In the genomic region with DNA sequence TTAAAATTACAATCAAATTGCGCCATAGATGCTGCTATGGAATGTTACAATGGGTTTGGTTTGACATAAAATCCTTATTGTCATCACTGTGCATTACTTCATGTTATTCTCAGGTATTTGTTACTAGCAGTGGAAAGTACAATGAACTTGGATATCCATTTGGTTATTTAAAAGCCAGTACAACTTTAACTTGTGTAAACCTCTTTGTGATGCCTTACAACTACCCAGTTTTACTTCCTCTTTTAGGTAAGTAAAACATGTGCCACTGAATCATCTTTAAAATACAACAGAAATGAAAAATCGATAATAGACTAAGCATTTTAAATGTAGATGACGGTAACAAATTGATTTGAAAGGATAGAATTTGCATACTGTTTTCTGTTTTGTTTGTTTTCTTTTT, we compare ENCODE assay signal across 18 cellular contexts. TPM values are rescaled to one million over a fixed set of nuclear protein-coding genes. Genes with fewer than 3 reads are reported as not detected.
DNase-seq lines count a peak whose midpoint lies in the region; ATAC-seq and TF ChIP-seq lines count a peak whose summit lies in the region.
"Had no signal": no experiment of that assay in that cellular context is flagged by ENCODE, and none has a peak within 500 bp of the region (broad histone marks: within the 10 kb centered on the region; RNA-seq: fewer than 3 reads in every experiment).

No MANE protein-coding gene starts in this region.

- H3K36me3 ChIP-seq in CD8-positive, alpha-beta T cell (ENCODE audit: insufficient read depth, low read length), result no peaks in the 10 kb centered on the region
- H3K36me3 ChIP-seq: SJSA1 had no signal

- ATAC-seq in GM19043 (IDR thresholded peaks at IDR 0.05; ENCODE audit: low read depth, unreplicated experiment) (peak; percentile 85), HG02970 (IDR thresholded peaks at IDR 0.05; ENCODE audit: low FRiP score, unreplicated experiment) (peak; percentile 58)
- peak; percentile 53 to 61 for ATAC-seq in stimulated activated naive B cell treated with anti-CD40 and anti-IgM and Interleukin-4, amounts not matched to agents 10 μg/mL and 1 μg/mL and 100 μg/mL, for 72 hours (replicated peaks)
- no peak for ATAC-seq in CD8-positive, alpha-beta T cell
- ATAC-seq: HCT116, WTC11 had no signal

- H3K27ac ChIP-seq in CD8-positive, alpha-beta T cell (ENCODE audit: low read depth, low read length), result no peak overlapping the region
- H3K27ac ChIP-seq: SJSA1 had no signal

- POLR2A ChIA-PET in activated CD4-positive, alpha-beta T cell treated with anti-CD3 and anti-CD28 coated beads, Interleukin-2, amount 10 ng/mL, durations not matched to agents 7 days and 5 days (lab: Charles Lee), result no interaction called here
- POLR2A ChIA-PET in CD8-positive, alpha-beta T cell (lab: Charles Lee), result no interaction called here

- no peak overlapping the region for H3K4me3 Mint-ChIP-seq in stimulated activated naive B cell treated with anti-CD40 and anti-IgM and Interleukin-4, amounts not matched to agents 10 μg/mL and 1 μg/mL and 100 μg/mL, for 72 hours
- no peak overlapping the region for H3K4me3 Mint-ChIP-seq in activated CD4-positive, alpha-beta T cell treated with anti-CD3 and anti-CD28 coated beads, Interleukin-2, amount 10 ng/mL, durations not matched to agents 7 days and 5 days
- no peak overlapping the region for H3K4me3 Mint-ChIP-seq in CD8-positive, alpha-beta T cell
- H3K4me3 Mint-ChIP-seq: activated naive CD8-positive, alpha-beta T cell; CD8-positive, alpha-beta memory T cell; WTC11 had no signal

- CTCF ChIA-PET in activated CD4-positive, alpha-beta T cell treated with anti-CD3 and anti-CD28 coated beads, Interleukin-2, amount 10 ng/mL, durations not matched to agents 7 days and 5 days (lab: Charles Lee), result no interaction called here
- CTCF ChIA-PET in CD8-positive, alpha-beta T cell (lab: Charles Lee), result no interaction called here

- no peaks in the 10 kb centered on the region for H3K4me1 ChIP-seq in CD8-positive, alpha-beta T cell (ENCODE audit: insufficient read depth, low read length)
- H3K4me1 ChIP-seq: SJSA1 had no signal

- H3K9me3 ChIP-seq in CD8-positive, alpha-beta T cell (ENCODE audit: low read length), result no peaks in the 10 kb centered on the region
- H3K9me3 ChIP-seq: SJSA1 had no signal

- peaks cover 2 to 5% of the 10 kb centered on the region in 2 donors for H3K4me1 Mint-ChIP-seq in stimulated activated naive B cell treated with anti-CD40 and anti-IgM and Interleukin-4, amounts not matched to agents 10 μg/mL and 1 μg/mL and 100 μg/mL, for 72 hours
- H3K4me1 Mint-ChIP-seq in activated CD4-positive, alpha-beta T cell treated with anti-CD3 and anti-CD28 coated beads, Interleukin-2, amount 10 ng/mL, durations not matched to agents 7 days and 5 days, result no peaks in the 10 kb centered on the region
- H3K4me1 Mint-ChIP-seq in CD8-positive, alpha-beta T cell (ENCODE audit: low read depth), result no peaks in the 10 kb centered on the region
- H3K4me1 Mint-ChIP-seq: CD8-positive, alpha-beta memory T cell had no signal

- DNase-seq in NOMO-1 treated with DMSO at 0.1 percent for 48 hours (lab: John Stamatoyannopoulos, UW; ENCODE audit: unreplicated experiment), result peak; percentile 43
- no peak for DNase-seq in stimulated activated naive B cell treated with anti-CD40 and anti-IgM and Interleukin-4, amounts not matched to agents 10 μg/mL and 1 μg/mL and 100 μg/mL, for 72 hours
- DNase-seq in activated CD4-positive, alpha-beta T cell treated with anti-CD3 and anti-CD28 coated beads, Interleukin-2, amount 10 ng/mL, durations not matched to agents 7 days and 5 days, result no peak
- DNase-seq in CD8-positive, alpha-beta T cell, result no peak
- DNase-seq in activated effector memory CD4-positive, alpha-beta T cell treated with Interleukin-2 at 50 U/mL for 16 hours, result no peak
- DNase-seq: activated CD8-positive, alpha-beta memory T cell treated with anti-CD3 and anti-CD28 coated beads, Interleukin-2, amount 50 U/mL, for 48 hours; CD8-positive, alpha-beta memory T cell; central memory CD4-positive, alpha-beta T cell; GDM1; IMR-90; NCI-H187 treated with DMSO at 0.1 percent for 48 hours; NCI-H69 had no signal

- H3K27me3 ChIP-seq in CD8-positive, alpha-beta T cell (ENCODE audit: insufficient read depth, low read length), result no peaks in the 10 kb centered on the region
- H3K27me3 ChIP-seq: SJSA1 had no signal

- H3K4me3 ChIP-seq in CD8-positive, alpha-beta T cell (ENCODE audit: low read depth, low read length), result no peak overlapping the region
- H3K4me3 ChIP-seq: SJSA1 had no signal

- H3K9me3 Mint-ChIP-seq in stimulated activated naive B cell treated with anti-CD40 and anti-IgM and Interleukin-4, amounts not matched to agents 10 μg/mL and 1 μg/mL and 100 μg/mL, for 72 hours, result no peaks in the 10 kb centered on the region
- H3K9me3 Mint-ChIP-seq in activated CD4-positive, alpha-beta T cell treated with anti-CD3 and anti-CD28 coated beads, Interleukin-2, amount 10 ng/mL, durations not matched to agents 7 days and 5 days, result no peaks in the 10 kb centered on the region
- H3K9me3 Mint-ChIP-seq in CD8-positive, alpha-beta T cell, result no peaks in the 10 kb centered on the region
- H3K9me3 Mint-ChIP-seq: CD8-positive, alpha-beta memory T cell; WTC11 had no signal

- no peaks in the 10 kb centered on the region for H3K27me3 Mint-ChIP-seq in stimulated activated naive B cell treated with anti-CD40 and anti-IgM and Interleukin-4, amounts not matched to agents 10 μg/mL and 1 μg/mL and 100 μg/mL, for 72 hours
- no peaks in the 10 kb centered on the region for H3K27me3 Mint-ChIP-seq in activated CD4-positive, alpha-beta T cell treated with anti-CD3 and anti-CD28 coated beads, Interleukin-2, amount 10 ng/mL, durations not matched to agents 7 days and 5 days
- no peaks in the 10 kb centered on the region for H3K27me3 Mint-ChIP-seq in CD8-positive, alpha-beta T cell (ENCODE audit: low read depth)
- H3K27me3 Mint-ChIP-seq: activated naive CD8-positive, alpha-beta T cell had no signal

- no peak overlapping the region for H3K27ac Mint-ChIP-seq in stimulated activated naive B cell treated with anti-CD40 and anti-IgM and Interleukin-4, amounts not matched to agents 10 μg/mL and 1 μg/mL and 100 μg/mL, for 72 hours
- no peak overlapping the region for H3K27ac Mint-ChIP-seq in activated CD4-positive, alpha-beta T cell treated with anti-CD3 and anti-CD28 coated beads, Interleukin-2, amount 10 ng/mL, durations not matched to agents 7 days and 5 days
- no peak overlapping the region for H3K27ac Mint-ChIP-seq in CD8-positive, alpha-beta T cell
- H3K27ac Mint-ChIP-seq: activated naive CD8-positive, alpha-beta T cell; CD8-positive, alpha-beta memory T cell; WTC11 had no signal

- TF ChIP-seq CTCF in CD8-positive, alpha-beta T cell (IDR thresholded peaks at IDR 0.05), result no peak

- peaks cover 4 to 21% of the 10 kb centered on the region in 2 donors for H3K36me3 Mint-ChIP-seq in stimulated activated naive B cell treated with anti-CD40 and anti-IgM and Interleukin-4, amounts not matched to agents 10 μg/mL and 1 μg/mL and 100 μg/mL, for 72 hours
- H3K36me3 Mint-ChIP-seq in activated CD4-positive, alpha-beta T cell treated with anti-CD3 and anti-CD28 coated beads, Interleukin-2, amount 10 ng/mL, durations not matched to agents 7 days and 5 days (ENCODE audit: low read depth), result peaks cover 24% of the 10 kb centered on the region
- peaks cover 59% of the 10 kb centered on the region for H3K36me3 Mint-ChIP-seq in CD8-positive, alpha-beta T cell
- H3K36me3 Mint-ChIP-seq: WTC11 had no signal

- intact Hi-C loops in CD8-positive, alpha-beta T cell (cut with DNase I, micrococcal nuclease), result no loop called here

RNA-seq across cellular contexts. Expression of a gene that starts 35.6 kb away (rescaled TPM):
- total RNA-seq in activated CD4-positive, alpha-beta T cell treated with anti-CD3 and anti-CD28 coated beads, Interleukin-2, amount 10 ng/mL, durations not matched to agents 7 days and 5 days, result 10 to 100 TPM; 30.1 to 32.5 TPM
- total RNA-seq in CD8-positive, alpha-beta T cell, result 10 to 100 TPM; 22.7 to 24.5 TPM
